In the genomic region with DNA sequence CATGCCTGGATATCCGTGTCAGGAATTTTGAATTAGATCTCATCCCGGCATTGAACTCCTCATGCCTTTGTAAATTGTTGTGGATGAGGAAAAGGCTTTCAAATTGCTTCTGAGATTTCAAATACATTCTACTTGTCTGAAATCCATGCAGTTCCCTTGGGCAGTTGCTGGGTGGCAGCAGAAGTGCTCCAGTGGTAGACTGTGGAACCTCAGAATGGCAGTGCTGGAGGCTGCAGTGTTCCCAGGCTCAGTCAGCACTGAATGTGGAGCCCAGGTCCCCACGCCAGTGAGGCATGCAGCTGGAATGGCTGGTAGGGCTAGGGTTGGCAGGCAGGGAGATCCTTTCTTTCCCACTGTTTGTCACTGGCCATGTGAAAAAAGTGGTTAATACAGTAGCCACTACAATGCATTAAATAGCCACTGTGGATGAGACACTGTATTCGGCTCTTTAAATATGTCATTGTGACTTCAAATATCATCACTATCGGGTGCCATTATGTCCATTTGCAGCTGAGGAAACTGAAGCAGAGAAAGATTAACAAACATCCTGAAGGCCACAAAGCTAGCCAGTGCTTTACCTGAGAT, we compare ENCODE assay signal across 8 cellular contexts.
DNase-seq lines count a peak whose midpoint lies in the region; ATAC-seq, FAIRE-seq and TF ChIP-seq lines count a peak whose summit lies in the region.

No MANE protein-coding gene starts in this region.

- BruUV-seq in OCI-LY7 (replicated peaks; lab: Mats Ljungman, UMichigan) = no TSS peak

- FAIRE-seq in frontal cortex (lab: Jason Lieb, UNC) = no peak

- intact Hi-C loops in OCI-LY7 (cut with micrococcal nuclease; ENCODE audit: unreplicated experiment) = loop anchor here (5.0 to 10.0 kb wide), 2 partner anchors 117 to 314 kb away; no protein-coding TSS in a partner anchor

- H3K27ac ChIP-seq in OCI-LY7 (ENCODE audit: low read depth, low read length, poor library complexity, severe bottlenecking) = no peak overlapping the region

- CTCF ChIA-PET in OCI-LY7 (lab: Charles Lee; ENCODE audit: unreplicated experiment) = no interaction called here

- no peaks in the 10 kb centered on the region for H3K9me3 Mint-ChIP-seq in activated naive CD8-positive, alpha-beta T cell treated with anti-CD3 and anti-CD28 coated beads, Interleukin-2, amount 10 ng/mL, durations not matched to agents 7 days and 5 days

- peaks cover 2% of the 10 kb centered on the region for H3K27me3 Mint-ChIP-seq in activated naive CD8-positive, alpha-beta T cell treated with anti-CD3 and anti-CD28 coated beads, Interleukin-2, amount 10 ng/mL, durations not matched to agents 7 days and 5 days

- no peaks in the 10 kb centered on the region for H3K36me3 ChIP-seq in OCI-LY7 (ENCODE audit: insufficient read depth, low read length)

- in situ Hi-C loops in KBM-7 (cut with MboI; ENCODE audit: low pct_unique_long_range_greater_than_20kb, low sequenced_read_pairs) = loop anchor here (25.0 kb wide), 1 partner anchor 667 kb away; no protein-coding TSS in a partner anchor

- H3K27ac Mint-ChIP-seq in activated naive CD8-positive, alpha-beta T cell treated with anti-CD3 and anti-CD28 coated beads, Interleukin-2, amount 10 ng/mL, durations not matched to agents 7 days and 5 days = no peak overlapping the region

- no peaks in the 10 kb centered on the region for H3K36me3 Mint-ChIP-seq in activated naive CD8-positive, alpha-beta T cell treated with anti-CD3 and anti-CD28 coated beads, Interleukin-2, amount 10 ng/mL, durations not matched to agents 7 days and 5 days

- peak; percentile 79 for ATAC-seq in GM21390 (IDR thresholded peaks at IDR 0.05; ENCODE audit: unreplicated experiment)
- ATAC-seq in activated naive CD8-positive, alpha-beta T cell treated with anti-CD3 and anti-CD28 coated beads, Interleukin-2, amount 10 ng/mL, durations not matched to agents 7 days and 5 days (ENCODE audit: low read depth) = peak; percentile 54

- POLR2A ChIA-PET in OCI-LY7 (lab: Charles Lee) = interaction anchor here (0.6 to 1.0 kb wide), 7 partner anchors 8 to 870 kb away, joined by 3 to 6 read pairs (median 3); no protein-coding TSS in a partner anchor
- POLR2A ChIA-PET in activated naive CD8-positive, alpha-beta T cell treated with anti-CD3 and anti-CD28 coated beads, Interleukin-2, amount 10 ng/mL, durations not matched to agents 7 days and 5 days (lab: Charles Lee) = no interaction called here

- no peak overlapping the region for H3K4me3 Mint-ChIP-seq in activated naive CD8-positive, alpha-beta T cell treated with anti-CD3 and anti-CD28 coated beads, Interleukin-2, amount 10 ng/mL, durations not matched to agents 7 days and 5 days

- no peaks in the 10 kb centered on the region for H3K9me2 ChIP-seq in OCI-LY7 (ENCODE audit: insufficient read depth, low read length)

- H3K4me1 Mint-ChIP-seq in activated naive CD8-positive, alpha-beta T cell treated with anti-CD3 and anti-CD28 coated beads, Interleukin-2, amount 10 ng/mL, durations not matched to agents 7 days and 5 days = peaks cover 7% of the 10 kb centered on the region

- H3K4me3 ChIP-seq in OCI-LY7 (ENCODE audit: low read depth, low read length, poor library complexity, severe bottlenecking) = no peak overlapping the region

- H3K79me2 ChIP-seq in OCI-LY7 (ENCODE audit: insufficient read depth, low read depth, low read length) = no peaks in the 10 kb centered on the region

- no peak overlapping the region for H3K4me2 ChIP-seq in OCI-LY7 (ENCODE audit: low read length)

- H4K20me1 ChIP-seq in OCI-LY7 (ENCODE audit: insufficient read depth, low read length) = no peaks in the 10 kb centered on the region

- TF ChIP-seq CTCF in OCI-LY7 (conservative IDR thresholded peaks at IDR 0.05; ENCODE audit: low read length) = peak; percentile 75

- H2AFZ ChIP-seq in OCI-LY7 (ENCODE audit: low read length) = no peak overlapping the region

- peak; percentile 80 for DNase-seq in DMS153 (lab: John Stamatoyannopoulos, UW)
- peak; percentile 21 for DNase-seq in KBM-7
- peak; percentile 61 for DNase-seq in OCI-LY7 (ENCODE audit: low spot score)
- peak; percentile 31 for DNase-seq in activated naive CD8-positive, alpha-beta T cell treated with anti-CD3 and anti-CD28 coated beads, Interleukin-2, amount 10 ng/mL, durations not matched to agents 7 days and 5 days
- DNase-seq in hepatic stellate cell (ENCODE audit: low spot score) = peak; percentile 19
- DNase-seq in stimulated activated CD4-positive, alpha-beta T cell treated with anti-CD3 and anti-CD28 coated beads, Interleukin-1b, Interleukin-23, amount 100 ng/mL, for 48 hours = peak; percentile 46
- DNase-seq in frontal cortex (ENCODE audit: low spot score in 2 of 2) = no peak

- no peaks in the 10 kb centered on the region for H3K4me1 ChIP-seq in OCI-LY7 (ENCODE audit: insufficient read depth, low read length, poor library complexity, severe bottlenecking)

- no peaks in the 10 kb centered on the region for H3K9me3 ChIP-seq in OCI-LY7 (ENCODE audit: low read length)

Comparison
In these comparisons a context has a peak if more than half of its experiments do, and no peak if none do; other contexts are left out.
1. DNase-seq: peak in DMS153 (single experiment), KBM-7 (single experiment), OCI-LY7 (single experiment), activated naive CD8-positive, alpha-beta T cell treated with anti-CD3 and anti-CD28 coated beads, Interleukin-2, amount 10 ng/mL, durations not matched to agents 7 days and 5 days (single experiment), hepatic stellate cell (single experiment) and stimulated activated CD4-positive, alpha-beta T cell treated with anti-CD3 and anti-CD28 coated beads, Interleukin-1b, Interleukin-23, amount 100 ng/mL, for 48 hours (single experiment); none in frontal cortex (0 of 2).